Comparison of ENCODE assay signal across 8 cellular contexts in genomic region chr2:189685540-189686229, GRCh38. TPM values are rescaled to one million over a fixed set of nuclear protein-coding genes. Genes with fewer than 3 reads are reported as not detected.
DNase-seq lines count a peak whose midpoint lies in the region; ATAC-seq and TF ChIP-seq lines count a peak whose summit lies in the region.

No MANE protein-coding gene starts in this region.

- no peak overlapping the region for H3K4me3 Mint-ChIP-seq in natural killer cell treated with Interleukin-12 subunit alpha and Interleukin-12 subunit beta and Interleukin-15 and Interleukin-18, amount 100 ng/mL, for 72 hours
- H3K4me3 Mint-ChIP-seq in chondrocyte (ENCODE audit: unreplicated experiment) = no peak overlapping the region

- ATAC-seq in HG02610 (IDR thresholded peaks at IDR 0.05; ENCODE audit: unreplicated experiment) (peak; percentile 48), right cardiac atrium (peak; percentile 73 to 78), GM18870 (IDR thresholded peaks at IDR 0.05; ENCODE audit: unreplicated experiment) (no peak)
- no peak for ATAC-seq in natural killer cell treated with Interleukin-12 subunit alpha and Interleukin-12 subunit beta and Interleukin-15 and Interleukin-18, amount 100 ng/mL, for 72 hours

- no peaks in the 10 kb centered on the region for H3K27me3 ChIP-seq in SJCRH30
- no peaks in the 10 kb centered on the region for H3K27me3 ChIP-seq in right cardiac atrium (ENCODE audit: control insufficient read depth, insufficient read depth)

- H3K27ac ChIP-seq in SJCRH30 = no peak overlapping the region
- no peak overlapping the region for H3K27ac ChIP-seq in right cardiac atrium (ENCODE audit: low read length)

- intact Hi-C loops in right cardiac atrium (cut with DNase I) = no loop called here

- H3K27me3 Mint-ChIP-seq in natural killer cell treated with Interleukin-12 subunit alpha and Interleukin-12 subunit beta and Interleukin-15 and Interleukin-18, amount 100 ng/mL, for 72 hours = no peaks in the 10 kb centered on the region
- H3K27me3 Mint-ChIP-seq in chondrocyte (ENCODE audit: low read depth) = no peaks in the 10 kb centered on the region

- peaks cover 18% of the 10 kb centered on the region; the same call in 1 of the 2 replicates for H3K36me3 ChIP-seq in SJCRH30

- peaks cover 14% of the 10 kb centered on the region; the same call in 1 of the 2 replicates for H3K4me1 ChIP-seq in SJCRH30
- H3K4me1 ChIP-seq in right cardiac atrium (ENCODE audit: control insufficient read depth, insufficient read depth, low read length) = peaks cover 4% of the 10 kb centered on the region

- WGBS in right cardiac atrium = 76% methylated on average over 2 of the region's 2 CpGs

- H3K9me3 ChIP-seq in SJCRH30 (replicated peaks) (no peaks in the 10 kb centered on the region), right cardiac atrium (ENCODE audit: control insufficient read depth, low read length) (no peaks in the 10 kb centered on the region)

- H3K4me1 Mint-ChIP-seq in natural killer cell treated with Interleukin-12 subunit alpha and Interleukin-12 subunit beta and Interleukin-15 and Interleukin-18, amount 100 ng/mL, for 72 hours (ENCODE audit: low read depth in 2 of 2) = peaks cover 10 to 13% of the 10 kb centered on the region in 2 donors
- peaks cover 11% of the 10 kb centered on the region for H3K4me1 Mint-ChIP-seq in chondrocyte (ENCODE audit: low read depth)

- H3K4me3 ChIP-seq in SJCRH30 = no peak overlapping the region
- H3K4me3 ChIP-seq in right cardiac atrium (ENCODE audit: low read length) = no peak overlapping the region

- no peak for TF ChIP-seq CTCF in chondrocyte (IDR thresholded peaks at IDR 0.05)

- H3K9me3 Mint-ChIP-seq in natural killer cell treated with Interleukin-12 subunit alpha and Interleukin-12 subunit beta and Interleukin-15 and Interleukin-18, amount 100 ng/mL, for 72 hours = no peaks in the 10 kb centered on the region
- no peaks in the 10 kb centered on the region for H3K9me3 Mint-ChIP-seq in chondrocyte (ENCODE audit: low read depth)

- H3K27ac Mint-ChIP-seq in natural killer cell treated with Interleukin-12 subunit alpha and Interleukin-12 subunit beta and Interleukin-15 and Interleukin-18, amount 100 ng/mL, for 72 hours = peak overlapping the region in 1 of 2 donors; percentile 50
- H3K27ac Mint-ChIP-seq in chondrocyte (ENCODE audit: unreplicated experiment) = no peak overlapping the region

- DNase-seq in EL (peak; percentile 67), SJCRH30 (peak; percentile 73 to 89), right cardiac atrium (peak; percentile 60 to 82 (median 68)), T-helper 1 cell (no peak), chondrocyte (ENCODE audit: low spot score) (no peak)
- DNase-seq in natural killer cell treated with Interleukin-12 subunit alpha and Interleukin-12 subunit beta and Interleukin-15 and Interleukin-18, amount 100 ng/mL, for 72 hours (ENCODE audit: low spot score) = no peak

- no peaks in the 10 kb centered on the region for H3K36me3 Mint-ChIP-seq in natural killer cell treated with Interleukin-12 subunit alpha and Interleukin-12 subunit beta and Interleukin-15 and Interleukin-18, amount 100 ng/mL, for 72 hours
- peaks cover 2% of the 10 kb centered on the region for H3K36me3 Mint-ChIP-seq in chondrocyte (ENCODE audit: low read depth)

RNA-seq across cellular contexts. Expression of gene ANKAR, which starts 11.2 kb away (rescaled TPM):
- total RNA-seq in SJCRH30 (2014; rRNA removed; shearing (Covaris generic)) = 9.5 and 13.5 TPM in 2 replicates
- total RNA-seq in right cardiac atrium (10 to 100 TPM in 3 of 4 donors, 1 to 10 TPM in 1; 9.2 to 12.0 (median 11.0) TPM), chondrocyte (4.0 to 6.4 TPM (median 4.4 TPM) in 3 replicates)
- polyA plus RNA-seq in right cardiac atrium = 2.5 TPM
- 1 to 10 TPM; 4.4 to 7.7 TPM for total RNA-seq in natural killer cell treated with Interleukin-12 subunit alpha and Interleukin-12 subunit beta and Interleukin-15 and Interleukin-18, amount 100 ng/mL, for 72 hours

RNA-seq across cellular contexts. Expression of gene ASNSD1, which starts 24.4 kb away (rescaled TPM):
- total RNA-seq in SJCRH30 (2014; rRNA removed; shearing (Covaris generic)) = 165 and 177 TPM in 2 replicates
- 10 to 100 TPM; 29.9 to 38.7 (median 31.7) TPM for total RNA-seq in right cardiac atrium
- polyA plus RNA-seq in right cardiac atrium = 36.1 TPM
- 10 to 100 TPM; 36.1 to 51.9 TPM for total RNA-seq in natural killer cell treated with Interleukin-12 subunit alpha and Interleukin-12 subunit beta and Interleukin-15 and Interleukin-18, amount 100 ng/mL, for 72 hours
- 36.1 to 43.1 TPM (median 39.5 TPM) in 3 replicates for total RNA-seq in chondrocyte

Comparison
In these comparisons a context has a peak if more than half of its experiments do, and no peak if none do; other contexts are left out.
1. DNase-seq: peak in EL (single experiment), SJCRH30 (2 of 2) and right cardiac atrium (3 of 3); none in T-helper 1 cell (0 of 5), natural killer cell treated with Interleukin-12 subunit alpha and Interleukin-12 subunit beta and Interleukin-15 and Interleukin-18, amount 100 ng/mL, for 72 hours (single experiment) and chondrocyte (single experiment).
2. ATAC-seq: peak in HG02610 (single experiment) and right cardiac atrium (2 of 2); none in GM18870 (single experiment) and natural killer cell treated with Interleukin-12 subunit alpha and Interleukin-12 subunit beta and Interleukin-15 and Interleukin-18, amount 100 ng/mL, for 72 hours (0 of 2).